8 cellular contexts compared by ENCODE assay signal in genomic region chr7:138752568-138753518, GRCh38. TPM values are rescaled to one million over a fixed set of nuclear protein-coding genes. Genes with fewer than 3 reads are reported as not detected.
A peak's percentile ranks its signal among the peaks of the same experiment; 100 is the strongest.
DNase-seq lines count a peak whose midpoint lies in the region; ATAC-seq and TF ChIP-seq lines count a peak whose summit lies in the region.

No MANE protein-coding gene starts in this region.

- H3K4me3 Mint-ChIP-seq in Calu3 (ENCODE audit: low read depth, unreplicated experiment), result peak overlapping the region; percentile 16

- CTCF ChIA-PET in Calu3 (lab: Charles Lee), result interaction anchor here (0.5 to 1.5 kb wide), 5 partner anchors 12 to 591 kb away, joined by 3 to 5 read pairs (median 4); no protein-coding TSS in a partner anchor

- peaks cover 65% of the 10 kb centered on the region for H3K4me1 Mint-ChIP-seq in Calu3 (ENCODE audit: low read depth, unreplicated experiment)

- TF ChIP-seq CTCF in Calu3 (IDR thresholded peaks at IDR 0.05; ENCODE audit: unreplicated experiment), result no peak

- peaks cover 25% of the 10 kb centered on the region for H3K36me3 Mint-ChIP-seq in Calu3 (ENCODE audit: insufficient read depth, unreplicated experiment)

- peak overlapping the region; percentile 31 for H3K27ac ChIP-seq in epithelial cell of prostate

- peak; percentile 90 for DNase-seq in Calu3
- DNase-seq in NCI-H1694 (lab: John Stamatoyannopoulos, UW), result peak; percentile 44
- DNase-seq in activated CD4-positive, alpha-beta T cell treated with anti-CD3 and anti-CD28 coated beads, Interleukin-2, amount 50 U/mL, for 4 hours, result peak; percentile 94 to 95
- peak; percentile 84 for DNase-seq in epithelial cell of prostate (ENCODE audit: low read depth, low spot score)
- peak; percentile 79 for DNase-seq in stimulated activated CD4-positive, alpha-beta T cell treated with anti-CD3 and anti-CD28 coated beads, Interleukin-4, amount 100 ng/mL, for 1 hour
- DNase-seq in D341Med (ENCODE audit: low spot score), result no peak
- no peak for DNase-seq in SKM-1 (lab: John Stamatoyannopoulos, UW; ENCODE audit: unreplicated experiment)

- no TSS peak for BruUV-seq in Calu3 (replicated peaks; lab: Mats Ljungman, UMichigan)

- H3K27ac Mint-ChIP-seq in Calu3 (ENCODE audit: unreplicated experiment), result peak overlapping the region; percentile 70

- intact Hi-C loops in Calu3 (cut with micrococcal nuclease; ENCODE audit: unreplicated experiment), result no loop called here

- H3K9me3 Mint-ChIP-seq in Calu3 (ENCODE audit: low read depth, unreplicated experiment), result no peaks in the 10 kb centered on the region

- ATAC-seq in GM21825 (IDR thresholded peaks at IDR 0.05; ENCODE audit: unreplicated experiment), result peak; percentile 94

- no peaks in the 10 kb centered on the region for H3K27me3 Mint-ChIP-seq in Calu3 (ENCODE audit: unreplicated experiment)

RNA-seq across cellular contexts. Expression of gene TMEM213, which starts 45.0 kb away (rescaled TPM):
- 9.8 and 11.3 TPM in 2 replicates for total RNA-seq in Calu3 (2022)

RNA-seq across cellular contexts. Expression of gene ATP6V0A4, which starts 45.2 kb away (rescaled TPM):
- total RNA-seq in Calu3 (2022), result 5.6 and 7.7 TPM in 2 replicates

RNA-seq across cellular contexts. Expression of gene SVOPL, which starts 51.7 kb away (rescaled TPM):
- 0.78 and 1.5 TPM in 2 replicates for total RNA-seq in Calu3 (2022)

Comparison
In these comparisons a context has a peak if more than half of its experiments do, and no peak if none do; other contexts are left out.
1. DNase-seq: peak in Calu3 (single experiment), NCI-H1694 (single experiment), activated CD4-positive, alpha-beta T cell treated with anti-CD3 and anti-CD28 coated beads, Interleukin-2, amount 50 U/mL, for 4 hours (2 of 2), epithelial cell of prostate (single experiment) and stimulated activated CD4-positive, alpha-beta T cell treated with anti-CD3 and anti-CD28 coated beads, Interleukin-4, amount 100 ng/mL, for 1 hour (single experiment); none in D341Med (single experiment) and SKM-1 (single experiment).